18 cellular contexts compared by ENCODE assay signal in genomic region chr2:108701208-108701607, GRCh38. TPM values are rescaled to one million over a fixed set of nuclear protein-coding genes. Genes with fewer than 3 reads are reported as not detected.
A peak's percentile ranks its signal among the peaks of the same experiment; 100 is the strongest.
DNase-seq lines count a peak whose midpoint lies in the region; ATAC-seq and TF ChIP-seq lines count a peak whose summit lies in the region.
"Had no signal": no experiment of that assay in that cellular context is flagged by ENCODE, and none has a peak within 500 bp of the region (broad histone marks: within the 10 kb centered on the region; RNA-seq: fewer than 3 reads in every experiment).

No MANE protein-coding gene starts in this region.

- H3K9me3 ChIP-seq in right cardiac atrium (ENCODE audit: control insufficient read depth, low read length) (no peaks in the 10 kb centered on the region), gastrocnemius medialis (no peaks in the 10 kb centered on the region)

- in situ Hi-C loops in gastrocnemius medialis (cut with MboI; ENCODE audit: low sequenced_read_pairs in 4 of 4): no loop called here

- H3K27ac ChIP-seq in right cardiac atrium (ENCODE audit: low read length) (no peak overlapping the region), VCaP (peak overlapping the region; percentile 28; the same call in 1 of the 2 replicates), gastrocnemius medialis (no peak overlapping the region)

- no peak for TF ChIP-seq POLR2A in gastrocnemius medialis (IDR thresholded peaks at IDR 0.05)

- no peaks in the 10 kb centered on the region for H3K36me3 ChIP-seq in gastrocnemius medialis

- intact Hi-C loops in Right ventricle myocardium superior (cut with DNase I) (no loop called here), right cardiac atrium (cut with DNase I) (no loop called here), gastrocnemius medialis (cut with DNase I; ENCODE audit: low total_unique reads) (no loop called here)

- H3K4me3 ChIP-seq in right cardiac atrium (ENCODE audit: low read length) (no peak overlapping the region), LNCaP clone FGC (ENCODE audit: low read depth, low read length) (no peak overlapping the region), gastrocnemius medialis (no peak overlapping the region)

- ATAC-seq in Right ventricle myocardium superior (ENCODE audit: poor library complexity): peak; percentile 69
- ATAC-seq in right cardiac atrium: no peak
- peak; percentile 61 to 73 for ATAC-seq in gastrocnemius medialis
- ATAC-seq: HepG2, PC-3 had no signal

- 11% methylated on average over 3 of the region's 3 CpGs for WGBS in right cardiac atrium

- H3K4me1 ChIP-seq in right cardiac atrium (ENCODE audit: control insufficient read depth, insufficient read depth, low read length) (no peaks in the 10 kb centered on the region), gastrocnemius medialis (peaks cover 5 to 6% of the 10 kb centered on the region in 2 donors)

- TF ChIP-seq CTCF in LNCaP clone FGC (IDR thresholded peaks at IDR 0.05; ENCODE audit: control insufficient read depth, extremely low read depth, insufficient read depth) (no peak), VCaP (conservative IDR thresholded peaks at IDR 0.05) (no peak), gastrocnemius medialis (IDR thresholded peaks at IDR 0.05 in 4 of 5, conservative IDR thresholded peaks at IDR 0.05 in 1 of 5) (no peak)

- DNase-seq in Right ventricle myocardium superior (no peak), right cardiac atrium (no peak), LNCaP clone FGC (ENCODE audit: low read depth) (peak; percentile 69), gastrocnemius medialis (no peak), GF-D8 (lab: John Stamatoyannopoulos, UW) (no peak), NCI-H2171 treated with DMSO at 0.1 percent for 48 hours (lab: John Stamatoyannopoulos, UW) (no peak), germinal center (ENCODE audit: low spot score) (no peak)
- DNase-seq: C1 segment of cervical spinal cord, DMS 273 treated with DMSO at 0.1 percent for 48 hours, GOT3, NCI-H1048, NCI-H146, NCI-H2081, NCI-H510A treated with DMSO at 0.1 percent for 48 hours, NCI-H82, PC-3 had no signal

- H3K27me3 ChIP-seq in right cardiac atrium (ENCODE audit: control insufficient read depth, insufficient read depth) (no peaks in the 10 kb centered on the region), gastrocnemius medialis (no peaks in the 10 kb centered on the region)

RNA-seq across cellular contexts. Expression of gene RANBP2, which starts 18.1 kb away (rescaled TPM):
- total RNA-seq in Right ventricle myocardium superior (44.0 TPM), right cardiac atrium (10 to 100 TPM; 53.3 to 70.4 (median 56.6) TPM), gastrocnemius medialis (10 to 100 TPM; 66.6 to 82.0 (median 76.7) TPM)
- 15.8 TPM for polyA plus RNA-seq in right cardiac atrium

Comparison
In these comparisons a context has a peak if more than half of its experiments do, and no peak if none do; other contexts are left out.
1. ATAC-seq: peak in Right ventricle myocardium superior (single experiment) and gastrocnemius medialis (2 of 2); none in right cardiac atrium (0 of 2).